9 cellular contexts compared by ENCODE assay signal in the genomic region with DNA sequence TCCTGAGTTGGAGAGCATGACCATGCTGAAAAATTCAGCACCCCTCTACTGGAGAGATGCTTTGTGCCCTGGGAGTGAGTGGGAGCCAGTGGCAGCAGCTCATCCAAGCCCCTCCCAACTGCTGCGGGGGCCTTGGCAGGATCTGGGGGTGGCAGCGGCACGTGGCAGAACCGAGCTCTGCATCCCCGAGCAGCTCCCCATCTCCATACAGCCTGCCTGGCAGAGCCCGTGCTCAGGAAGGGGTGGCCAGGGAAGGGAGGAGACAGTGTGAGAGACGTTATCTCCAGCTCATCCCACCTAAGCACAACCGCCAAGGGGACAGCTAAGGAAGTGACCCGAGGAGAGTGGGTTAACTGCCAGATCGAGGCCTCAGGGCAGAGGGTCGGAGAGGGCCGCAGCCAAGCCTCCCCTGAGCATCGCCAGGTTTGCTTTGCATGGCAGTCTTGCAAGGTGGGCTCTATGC. TPM values are rescaled to one million over a fixed set of nuclear protein-coding genes. Genes with fewer than 3 reads are reported as not detected.
DNase-seq lines count a peak whose midpoint lies in the region; TF ChIP-seq lines count a peak whose summit lies in the region.
"Had no signal": no experiment of that assay in that cellular context is flagged by ENCODE, and none has a peak within 500 bp of the region (broad histone marks: within the 10 kb centered on the region; RNA-seq: fewer than 3 reads in every experiment).

No MANE protein-coding gene starts in this region.

- H3K36me3 ChIP-seq in liver (ENCODE audit: control insufficient read depth in 4 of 4, insufficient read depth in 3 of 4, low read depth in 1 of 4, low read length in 3 of 4) (peaks cover 0 to under 1% (median 0%) of the 10 kb centered on the region in 4 donors), suprapubic skin (peaks cover 3% of the 10 kb centered on the region)
- H3K36me3 ChIP-seq: ovary had no signal

- H3K27me3 ChIP-seq in liver (ENCODE audit: control insufficient read depth in 4 of 4, insufficient read depth in 4 of 4, low read length in 3 of 4), result no peaks in the 10 kb centered on the region
- no peaks in the 10 kb centered on the region for H3K27me3 ChIP-seq in suprapubic skin
- H3K27me3 ChIP-seq: ovary had no signal

- no peak for TF ChIP-seq POLR2A in suprapubic skin (IDR thresholded peaks at IDR 0.05)

- peak overlapping the region in 1 of 2 donors; percentile 37 for H3K9ac ChIP-seq in liver (ENCODE audit: low read depth in 1 of 2, low read length in 2 of 2)

- TF ChIP-seq EP300 in suprapubic skin (IDR thresholded peaks at IDR 0.05), result no peak

- H3K27ac Mint-ChIP-seq in T-helper 2 cell treated with Interferon-gamma antibody and Interleukin-4, amounts not matched to agents 5 μg/mL and 100 μg/mL, for 36 hours, result peak overlapping the region; percentile 71
- no peak overlapping the region for H3K27ac Mint-ChIP-seq in mesothelial cell of epicardium
- H3K27ac Mint-ChIP-seq in CD14-positive monocyte, result no peak overlapping the region

- no peaks in the 10 kb centered on the region for H3K9me3 Mint-ChIP-seq in T-helper 2 cell treated with Interferon-gamma antibody and Interleukin-4, amounts not matched to agents 5 μg/mL and 100 μg/mL, for 36 hours
- H3K9me3 Mint-ChIP-seq in mesothelial cell of epicardium (peaks cover 7% of the 10 kb centered on the region), CD14-positive monocyte (peaks cover 0 to 1% (median 0%) of the 10 kb centered on the region in 7 donors)

- peaks cover 61% of the 10 kb centered on the region for H3K4me1 Mint-ChIP-seq in T-helper 2 cell treated with Interferon-gamma antibody and Interleukin-4, amounts not matched to agents 5 μg/mL and 100 μg/mL, for 36 hours (ENCODE audit: low read depth)
- H3K4me1 Mint-ChIP-seq in mesothelial cell of epicardium (peaks cover 18% of the 10 kb centered on the region), CD14-positive monocyte (peaks cover 6% of the 10 kb centered on the region)

- peaks cover 51% of the 10 kb centered on the region for H3K36me3 Mint-ChIP-seq in T-helper 2 cell treated with Interferon-gamma antibody and Interleukin-4, amounts not matched to agents 5 μg/mL and 100 μg/mL, for 36 hours (ENCODE audit: low read depth)
- H3K36me3 Mint-ChIP-seq in mesothelial cell of epicardium (peaks cover 8% of the 10 kb centered on the region), CD14-positive monocyte (peaks cover 0 to 3% of the 10 kb centered on the region in 2 donors)

- H3K4me3 ChIP-seq in liver (ENCODE audit: low read depth in 1 of 3, low read length in 3 of 3) (no peak overlapping the region), suprapubic skin (peak overlapping the region; percentile 5)
- H3K4me3 ChIP-seq: ovary had no signal

- H3K4me1 ChIP-seq in liver (ENCODE audit: control insufficient read depth in 4 of 4, insufficient read depth in 4 of 4, low read length in 3 of 4), result peaks cover 9 to 42% (median 30%) of the 10 kb centered on the region in 4 donors
- H3K4me1 ChIP-seq in suprapubic skin, result peaks cover 80% of the 10 kb centered on the region

- no peak for TF ChIP-seq RAD21 in liver (IDR thresholded peaks at IDR 0.05)

- no peaks in the 10 kb centered on the region for H3K27me3 Mint-ChIP-seq in T-helper 2 cell treated with Interferon-gamma antibody and Interleukin-4, amounts not matched to agents 5 μg/mL and 100 μg/mL, for 36 hours (ENCODE audit: low read depth)
- no peaks in the 10 kb centered on the region for H3K27me3 Mint-ChIP-seq in mesothelial cell of epicardium (ENCODE audit: low read depth)
- H3K27me3 Mint-ChIP-seq in CD14-positive monocyte (ENCODE audit: low read depth in 3 of 3), result peaks cover 0 to 4% (median 1%) of the 10 kb centered on the region in 3 donors

- no peak for TF ChIP-seq CTCF in liver (IDR thresholded peaks at IDR 0.05; ENCODE audit: low read depth, low read length, missing input control)
- TF ChIP-seq CTCF in suprapubic skin (IDR thresholded peaks at IDR 0.05), result no peak
- no peak for TF ChIP-seq CTCF in mesothelial cell of epicardium (IDR thresholded peaks at IDR 0.05; ENCODE audit: unreplicated experiment)
- TF ChIP-seq CTCF in CD14-positive monocyte (IDR thresholded peaks at IDR 0.05), result no peak

- no peak for DNase-seq in T-helper 2 cell treated with Interferon-gamma antibody and Interleukin-4, amounts not matched to agents 5 μg/mL and 100 μg/mL, for 36 hours (ENCODE audit: low spot score)
- DNase-seq in T-helper 2 cell (no peak), amygdala (lab: John Stamatoyannopoulos, UW) (peak in 49 of 56 donors; percentile 27 to 86 (median 66)), suprapubic skin (ENCODE audit: low spot score in 2 of 2) (no peak), mesothelial cell of epicardium (ENCODE audit: low spot score in 2 of 2, unreplicated experiment in 2 of 2) (no peak), EL (no peak), CD14-positive monocyte (ENCODE audit: low spot score) (no peak)

- H3K27ac ChIP-seq in liver (ENCODE audit: low read depth in 1 of 2, low read length in 2 of 2) (peak overlapping the region; percentile 49 to 88), suprapubic skin (peak overlapping the region; percentile 88)
- H3K27ac ChIP-seq: ovary had no signal

- H3K4me3 Mint-ChIP-seq in T-helper 2 cell treated with Interferon-gamma antibody and Interleukin-4, amounts not matched to agents 5 μg/mL and 100 μg/mL, for 36 hours, result peak overlapping the region; percentile 40
- H3K4me3 Mint-ChIP-seq in mesothelial cell of epicardium (no peak overlapping the region), CD14-positive monocyte (no peak overlapping the region)

- intact Hi-C loops in CD14-positive monocyte (cut with micrococcal nuclease), result no loop called here

- WGBS in liver, result 72% methylated on average over 13 of the region's 13 CpGs
- WGBS in suprapubic skin, result 20% methylated on average over 2 of the region's 13 CpGs

- H3K9me3 ChIP-seq in liver (ENCODE audit: control insufficient read depth in 4 of 4, low read length in 3 of 4) (no peaks in the 10 kb centered on the region), suprapubic skin (no peaks in the 10 kb centered on the region)
- H3K9me3 ChIP-seq: ovary had no signal

TF ChIP-seq in liver, 16 proteins besides CTCF, POLR2A, EP300 and RAD21:
- no peak for TF ChIP-seq NR2F2 (IDR thresholded peaks at IDR 0.05)
- TF ChIP-seq REST (IDR thresholded peaks at IDR 0.05), result peak; percentile 46

RNA-seq across cellular contexts. Expression of gene DPM2, which starts 17.2 kb away (rescaled TPM):
- total RNA-seq in liver, result 10 to 100 TPM in 1 of 2 donors, 1 to 10 TPM in 1; 9.3 to 22.0 TPM
- 10 to 100 TPM; 22.0 to 25.0 TPM for polyA plus RNA-seq in liver
- 10 to 100 TPM; 19.4 to 39.7 (median 30.6) TPM for total RNA-seq in suprapubic skin
- 36.8 to 37.5 TPM (median 36.9 TPM) in 3 replicates for total RNA-seq in mesothelial cell of epicardium
- polyA plus RNA-seq in CD14-positive monocyte, result 10 to 100 TPM; 25.4 to 28.7 TPM

RNA-seq across cellular contexts. Expression of gene PIP5KL1, which starts 24.3 kb away (rescaled TPM):
- total RNA-seq in liver (1 to 10 TPM in 1 of 2 donors, under 1 TPM in 1; 0.59 to 1.5 TPM), suprapubic skin (10 to 100 TPM in 1 of 4 donors, 1 to 10 TPM in 3; 5.8 to 14.7 (median 9.2) TPM), mesothelial cell of epicardium (7.6 to 9.0 TPM (median 8.2 TPM) in 3 replicates)
- polyA plus RNA-seq in liver (under 1 TPM; 0.06 to 0.40 TPM), CD14-positive monocyte (under 1 TPM; 0.31 to 0.57 TPM)

RNA-seq across cellular contexts. Expression of gene EEIG1, which starts 25.9 kb away (rescaled TPM):
- total RNA-seq in liver (10 to 100 TPM in 1 of 2 donors, 1 to 10 TPM in 1; 4.9 to 14.3 TPM), suprapubic skin (10 to 100 TPM; 43.1 to 85.8 (median 59.5) TPM), mesothelial cell of epicardium (62.8 to 68.8 TPM (median 67.4 TPM) in 3 replicates)
- polyA plus RNA-seq in liver (10 to 100 TPM in 1 of 2 donors, 1 to 10 TPM in 1; 6.7 to 11.2 TPM), CD14-positive monocyte (1 to 10 TPM in 1 of 2 donors, under 1 TPM in 1; 0.86 to 2.3 TPM)

RNA-seq across cellular contexts. Expression of gene ST6GALNAC4, which starts 38.0 kb away (rescaled TPM):
- total RNA-seq in liver, result 10 to 100 TPM in 1 of 2 donors, 1 to 10 TPM in 1; 4.5 to 83.7 TPM
- 10 to 100 TPM in 1 of 2 donors, 1 to 10 TPM in 1; 2.5 to 10.6 TPM for polyA plus RNA-seq in liver
- total RNA-seq in suprapubic skin, result 10 to 100 TPM; 14.6 to 25.2 (median 20.2) TPM
- total RNA-seq in mesothelial cell of epicardium, result 14.5 to 16.1 TPM (median 15.8 TPM) in 3 replicates
- polyA plus RNA-seq in CD14-positive monocyte, result 10 to 100 TPM in 1 of 2 donors, 1 to 10 TPM in 1; 8.9 to 10.3 TPM

RNA-seq across cellular contexts. Expression of gene ST6GALNAC6, which starts 55.5 kb away (rescaled TPM):
- total RNA-seq in liver, result 10 to 100 TPM; 26.9 to 37.7 TPM
- polyA plus RNA-seq in liver, result 10 to 100 TPM; 22.5 to 40.4 TPM
- total RNA-seq in suprapubic skin, result 10 to 100 TPM; 41.6 to 50.5 (median 47.0) TPM
- 34.2 to 37.5 TPM (median 36.2 TPM) in 3 replicates for total RNA-seq in mesothelial cell of epicardium
- polyA plus RNA-seq in CD14-positive monocyte, result 10 to 100 TPM in 1 of 2 donors, 1 to 10 TPM in 1; 8.2 to 12.0 TPM

Comparison
In these comparisons a context has a peak if more than half of its experiments do, and no peak if none do; other contexts are left out.
1. DNase-seq: peak in amygdala (49 of 56); none in T-helper 2 cell treated with Interferon-gamma antibody and Interleukin-4, amounts not matched to agents 5 μg/mL and 100 μg/mL, for 36 hours (single experiment), T-helper 2 cell (0 of 5), suprapubic skin (0 of 2), mesothelial cell of epicardium (0 of 2), EL (single experiment) and CD14-positive monocyte (single experiment).